ENCODE assay signal across 12 cellular contexts in the genomic region with DNA sequence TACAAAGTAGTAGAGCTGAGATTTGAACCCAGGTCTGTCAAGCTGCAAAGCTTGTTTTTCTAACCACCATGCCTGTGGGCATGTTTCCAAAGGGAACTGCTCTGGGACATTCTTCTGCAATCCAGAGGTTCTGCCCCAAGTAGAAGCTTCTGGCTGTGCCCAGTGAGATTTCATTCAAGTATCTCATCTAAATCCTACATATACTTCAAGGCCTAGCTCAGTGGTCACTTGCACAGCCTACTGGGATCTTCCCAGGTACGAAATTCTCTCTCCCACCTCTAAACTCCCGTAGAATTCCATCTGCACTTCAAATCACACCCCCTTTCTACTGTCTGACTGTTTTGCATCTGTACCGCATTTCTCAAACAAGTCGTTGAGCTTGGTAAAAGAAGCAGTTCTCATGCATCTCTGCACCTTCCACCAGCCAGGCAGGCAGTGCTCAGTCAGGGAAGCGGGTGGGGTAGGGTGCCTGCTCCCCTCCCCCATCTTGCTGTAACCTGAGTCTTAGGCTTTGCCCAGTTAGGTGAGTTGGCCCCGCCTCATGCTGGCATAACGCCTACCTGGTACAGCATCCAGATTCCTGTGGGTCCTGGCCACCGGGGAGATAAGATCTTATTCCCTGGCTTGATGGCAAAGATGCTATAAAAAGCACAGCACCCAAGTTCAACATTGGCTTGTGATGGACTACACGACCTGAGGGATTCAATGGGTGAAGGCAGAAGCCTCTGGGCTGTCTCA. TPM values are rescaled to one million over a fixed set of nuclear protein-coding genes. Genes with fewer than 3 reads are reported as not detected.
DNase-seq lines count a peak whose midpoint lies in the region; ATAC-seq and TF ChIP-seq lines count a peak whose summit lies in the region.
"Had no signal": no experiment of that assay in that cellular context is flagged by ENCODE, and none has a peak within 500 bp of the region (broad histone marks: within the 10 kb centered on the region; RNA-seq: fewer than 3 reads in every experiment).

No MANE protein-coding gene starts in this region.

- H3K27me3 ChIP-seq in CD8-positive, alpha-beta T cell (ENCODE audit: insufficient read depth, low read length), result no peaks in the 10 kb centered on the region
- H3K27me3 ChIP-seq: MG63 had no signal

- H3K36me3 Mint-ChIP-seq in CD8-positive, alpha-beta T cell, result peaks cover 5% of the 10 kb centered on the region
- H3K36me3 Mint-ChIP-seq in WTC11, result 0 out of 2 replicates have a peak, but pooled peaks cover 3% of the 10 kb centered on the region

- H3K9me3 ChIP-seq in CD8-positive, alpha-beta T cell (ENCODE audit: low read length), result no peaks in the 10 kb centered on the region
- H3K9me3 ChIP-seq: MG63 had no signal

- no peaks in the 10 kb centered on the region for H3K36me3 ChIP-seq in CD8-positive, alpha-beta T cell (ENCODE audit: insufficient read depth, low read length)
- H3K36me3 ChIP-seq: MG63 had no signal

- H3K9me3 Mint-ChIP-seq in CD8-positive, alpha-beta T cell, result no peaks in the 10 kb centered on the region
- H3K9me3 Mint-ChIP-seq in WTC11, result no peaks in the 10 kb centered on the region
- H3K9me3 Mint-ChIP-seq: activated T-cell treated with anti-CD3 and anti-CD28 coated beads, Interleukin-2, amount 50 U/mL, for 4 hours had no signal

- peak overlapping the region; percentile 90 for H3K27ac Mint-ChIP-seq in CD8-positive, alpha-beta T cell
- peak overlapping the region; percentile 94 for H3K27ac Mint-ChIP-seq in WTC11

- no peak overlapping the region for H3K4me3 ChIP-seq in CD8-positive, alpha-beta T cell (ENCODE audit: low read depth, low read length)
- H3K4me3 ChIP-seq: MG63 had no signal

- peaks cover 69% of the 10 kb centered on the region for H3K4me1 Mint-ChIP-seq in CD8-positive, alpha-beta T cell (ENCODE audit: low read depth)
- H3K4me1 Mint-ChIP-seq in WTC11, result peaks cover 73% of the 10 kb centered on the region

- no peak for ATAC-seq in CD8-positive, alpha-beta T cell
- ATAC-seq in WTC11 (peak; percentile 69), GM21447 (IDR thresholded peaks at IDR 0.05; ENCODE audit: unreplicated experiment) (no peak)
- ATAC-seq: activated T-cell treated with anti-CD3 and anti-CD28 coated beads, Interleukin-2, amount 50 U/mL, for 4 hours had no signal

- peaks cover 48% of the 10 kb centered on the region for H3K4me1 ChIP-seq in CD8-positive, alpha-beta T cell (ENCODE audit: insufficient read depth, low read length)

- no peak overlapping the region for H3K27ac ChIP-seq in CD8-positive, alpha-beta T cell (ENCODE audit: low read depth, low read length)

- POLR2A ChIA-PET in CD8-positive, alpha-beta T cell (lab: Charles Lee), result interaction anchor here (0.7 to 11.8 kb wide), 3 partner anchors 12 to 29 kb away, joined by 3 to 112 read pairs (median 4); a partner anchor contains a TSS
- POLR2A ChIA-PET in WTC11 (lab: Charles Lee), result interaction anchor here (1.0 to 3.6 kb wide), 2 partner anchors 13 to 53 kb away, joined by 3 to 25 read pairs; a partner anchor contains a TSS

- DNase-seq in CD8-positive, alpha-beta T cell, result no peak
- DNase-seq in M059J (ENCODE audit: low read depth) (peak; percentile 84), WTC11 (ENCODE audit: low spot score) (peak; percentile 41), myocyte (ENCODE audit: low read depth) (peak; percentile 38), HuH-7.5 (ENCODE audit: low spot score) (no peak), NCI-H1092 treated with DMSO at 0.1 percent for 48 hours (lab: John Stamatoyannopoulos, UW) (no peak), D341Med (ENCODE audit: low spot score) (no peak)
- DNase-seq: activated T-cell treated with anti-CD3 and anti-CD28 coated beads, Interleukin-2, amount 50 U/mL, for 4 hours; AML-193; MG63; stimulated activated CD4-positive, alpha-beta T cell treated with anti-CD3 and anti-CD28 coated beads, Interleukin-2, amount 100 ng/mL, for 24 hours had no signal

- no peak for TF ChIP-seq CTCF in CD8-positive, alpha-beta T cell (IDR thresholded peaks at IDR 0.05)
- no peak for TF ChIP-seq CTCF in WTC11 (IDR thresholded peaks at IDR 0.05)

- H3K4me3 Mint-ChIP-seq in CD8-positive, alpha-beta T cell, result no peak overlapping the region
- 0 out of 2 replicates have a peak overlapping the region, but pooled peaks have one; percentile 4 for H3K4me3 Mint-ChIP-seq in WTC11
- H3K4me3 Mint-ChIP-seq: activated T-cell treated with anti-CD3 and anti-CD28 coated beads, Interleukin-2, amount 50 U/mL, for 4 hours had no signal

- intact Hi-C loops in CD8-positive, alpha-beta T cell (cut with DNase I, micrococcal nuclease), result no loop called here

- no peaks in the 10 kb centered on the region for H3K27me3 Mint-ChIP-seq in CD8-positive, alpha-beta T cell (ENCODE audit: low read depth)
- no peaks in the 10 kb centered on the region for H3K27me3 Mint-ChIP-seq in WTC11 (ENCODE audit: low read depth)

- CTCF ChIA-PET in CD8-positive, alpha-beta T cell (lab: Charles Lee), result interaction anchor here (0.9 to 4.0 kb wide), 8 partner anchors 11 to 216 kb away, joined by 3 to 19 read pairs (median 3); a partner anchor contains a TSS
- CTCF ChIA-PET in WTC11 (lab: Charles Lee), result interaction anchor here (0.6 to 2.6 kb wide), 10 partner anchors 13 to 459 kb away, joined by 3 to 10 read pairs (median 4); a partner anchor contains a TSS

TF ChIP-seq in WTC11, 78 proteins besides CTCF, POLR2A, EP300 and RAD21:
- TF ChIP-seq, protein P1, sequence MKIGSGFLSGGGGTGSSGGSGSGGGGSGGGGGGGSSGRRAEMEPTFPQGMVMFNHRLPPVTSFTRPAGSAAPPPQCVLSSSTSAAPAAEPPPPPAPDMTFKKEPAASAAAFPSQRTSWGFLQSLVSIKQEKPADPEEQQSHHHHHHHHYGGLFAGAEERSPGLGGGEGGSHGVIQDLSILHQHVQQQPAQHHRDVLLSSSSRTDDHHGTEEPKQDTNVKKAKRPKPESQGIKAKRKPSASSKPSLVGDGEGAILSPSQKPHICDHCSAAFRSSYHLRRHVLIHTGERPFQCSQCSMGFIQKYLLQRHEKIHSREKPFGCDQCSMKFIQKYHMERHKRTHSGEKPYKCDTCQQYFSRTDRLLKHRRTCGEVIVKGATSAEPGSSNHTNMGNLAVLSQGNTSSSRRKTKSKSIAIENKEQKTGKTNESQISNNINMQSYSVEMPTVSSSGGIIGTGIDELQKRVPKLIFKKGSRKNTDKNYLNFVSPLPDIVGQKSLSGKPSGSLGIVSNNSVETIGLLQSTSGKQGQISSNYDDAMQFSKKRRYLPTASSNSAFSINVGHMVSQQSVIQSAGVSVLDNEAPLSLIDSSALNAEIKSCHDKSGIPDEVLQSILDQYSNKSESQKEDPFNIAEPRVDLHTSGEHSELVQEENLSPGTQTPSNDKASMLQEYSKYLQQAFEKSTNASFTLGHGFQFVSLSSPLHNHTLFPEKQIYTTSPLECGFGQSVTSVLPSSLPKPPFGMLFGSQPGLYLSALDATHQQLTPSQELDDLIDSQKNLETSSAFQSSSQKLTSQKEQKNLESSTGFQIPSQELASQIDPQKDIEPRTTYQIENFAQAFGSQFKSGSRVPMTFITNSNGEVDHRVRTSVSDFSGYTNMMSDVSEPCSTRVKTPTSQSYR (CRISPR knock-in tag; IDR thresholded peaks at IDR 0.05), result peak; percentile 45; the same call in 1 of the 2 replicates
- no peak for TF ChIP-seq RELA (CRISPR knock-in tag; IDR thresholded peaks at IDR 0.05; ENCODE audit: borderline replicate concordance)
- TF ChIP-seq SMAD4 (CRISPR knock-in tag; IDR thresholded peaks at IDR 0.05), result no peak
- TF ChIP-seq ZNF219 (CRISPR knock-in tag; IDR thresholded peaks at IDR 0.05; ENCODE audit: borderline replicate concordance), result no peak
- no peak for TF ChIP-seq MYBL2 (CRISPR knock-in tag; IDR thresholded peaks at IDR 0.05)
- TF ChIP-seq ZNF138 (CRISPR knock-in tag; conservative IDR thresholded peaks at IDR 0.05), result no peak

RNA-seq across cellular contexts. Expression of a gene that starts 13.5 kb away (rescaled TPM):
- 10 to 100 TPM; 17.9 to 18.3 TPM for total RNA-seq in CD8-positive, alpha-beta T cell
- 10.0 and 24.1 TPM in 2 replicates for total RNA-seq in M059J (2014; rRNA removed; shearing (Covaris generic))
- 22.0 to 25.1 TPM (median 22.5 TPM) in 3 replicates for total RNA-seq in WTC11 (2021)
- total RNA-seq in myocyte, result 4.6 and 9.6 TPM in 2 replicates
- 43.6 TPM for polyA plus RNA-seq in myocyte (2012)

Comparison
In these comparisons a context has a peak if more than half of its experiments do, and no peak if none do; other contexts are left out.
1. DNase-seq: peak in M059J (single experiment), WTC11 (single experiment) and myocyte (single experiment); none in CD8-positive, alpha-beta T cell (0 of 7), HuH-7.5 (single experiment), NCI-H1092 treated with DMSO at 0.1 percent for 48 hours (single experiment) and D341Med (single experiment).